In the genomic region with DNA sequence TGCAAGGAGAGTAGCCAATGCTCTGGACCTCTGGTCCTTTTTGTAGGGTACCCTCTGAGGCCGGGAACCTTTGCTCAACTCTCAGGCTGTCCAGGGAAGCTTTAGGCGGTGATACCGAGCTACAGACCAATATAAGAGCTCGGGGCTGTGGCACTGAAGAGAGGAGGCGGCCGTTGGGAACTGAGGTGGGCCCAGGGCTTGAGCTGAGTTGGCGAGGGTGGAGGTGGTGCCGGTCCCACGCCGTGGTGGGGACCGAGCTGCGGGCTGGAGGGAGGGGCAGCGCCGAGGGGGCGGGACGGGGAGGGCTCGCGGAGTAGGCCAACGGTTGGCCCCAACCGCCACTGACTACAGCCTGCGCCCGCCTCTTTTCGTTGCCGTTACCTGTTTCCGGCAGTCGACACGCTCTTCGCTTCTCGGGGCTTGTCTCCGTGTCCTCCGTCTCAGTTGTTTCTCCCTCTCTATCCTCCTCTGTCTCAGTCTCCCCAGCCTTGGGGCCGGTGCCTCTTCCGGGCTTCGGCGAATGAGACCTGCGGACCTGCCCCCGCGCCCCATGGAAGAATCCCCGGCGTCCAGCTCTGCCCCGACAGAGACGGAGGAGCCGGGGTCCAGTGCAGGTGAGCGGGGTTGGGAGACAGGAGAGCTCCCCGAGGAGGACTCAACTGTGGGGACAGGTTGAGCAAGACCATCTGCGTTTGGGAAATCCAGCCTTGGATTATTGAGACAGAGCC, we compare ENCODE assay signal across 8 cellular contexts. TPM values are rescaled to one million over a fixed set of nuclear protein-coding genes. Genes with fewer than 3 reads are reported as not detected.
A peak's percentile ranks its signal among the peaks of the same experiment; 100 is the strongest.
DNase-seq lines count a peak whose midpoint lies in the region; ATAC-seq and TF ChIP-seq lines count a peak whose summit lies in the region.

A gene with protein sequence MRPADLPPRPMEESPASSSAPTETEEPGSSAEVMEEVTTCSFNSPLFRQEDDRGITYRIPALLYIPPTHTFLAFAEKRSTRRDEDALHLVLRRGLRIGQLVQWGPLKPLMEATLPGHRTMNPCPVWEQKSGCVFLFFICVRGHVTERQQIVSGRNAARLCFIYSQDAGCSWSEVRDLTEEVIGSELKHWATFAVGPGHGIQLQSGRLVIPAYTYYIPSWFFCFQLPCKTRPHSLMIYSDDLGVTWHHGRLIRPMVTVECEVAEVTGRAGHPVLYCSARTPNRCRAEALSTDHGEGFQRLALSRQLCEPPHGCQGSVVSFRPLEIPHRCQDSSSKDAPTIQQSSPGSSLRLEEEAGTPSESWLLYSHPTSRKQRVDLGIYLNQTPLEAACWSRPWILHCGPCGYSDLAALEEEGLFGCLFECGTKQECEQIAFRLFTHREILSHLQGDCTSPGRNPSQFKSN (plus strand): TSS at position 393 of the 728 bp plus-strand sequence. CDS start 128 bp downstream, at position 521.

- no peak within 1 kb of the TSS for H3K27ac ChIP-seq in colonic mucosa

- peak; percentile 88 for DNase-seq in BE2C
- DNase-seq in NCI-H510A (lab: John Stamatoyannopoulos, UW) = peak; percentile 75
- DNase-seq in activated CD4-positive, alpha-beta T cell treated with anti-CD3 and anti-CD28 coated beads for 4 hours = peak; percentile 82 to 85
- peak; percentile 87 for DNase-seq in colonic mucosa
- DNase-seq in left lobe of liver (ENCODE audit: low spot score) = peak; percentile 87
- peak; percentile 80 for DNase-seq in stimulated activated CD4-positive, alpha-beta T cell treated with anti-CD3 and anti-CD28 coated beads, Interleukin-2, amount 100 ng/mL, for 4 hours (ENCODE audit: low read depth)

- H3K36me3 ChIP-seq in BE2C (no peaks in the 10 kb centered on the region), colonic mucosa (no peaks in the 10 kb centered on the region)

- H3K4me3 ChIP-seq in BE2C (ENCODE audit: low read depth, low read length) = peak within 1 kb of the TSS; percentile 82
- H3K4me3 ChIP-seq in colonic mucosa = peak within 1 kb of the TSS; percentile 81

- H3K27me3 ChIP-seq in BE2C = no peaks in the 10 kb centered on the region
- no peaks in the 10 kb centered on the region for H3K27me3 ChIP-seq in colonic mucosa

- peak; percentile 87 for ATAC-seq in HG03439 (IDR thresholded peaks at IDR 0.05; ENCODE audit: unreplicated experiment)
- ATAC-seq in left lobe of liver = peak; percentile 94

- intact Hi-C loops in colonic mucosa (cut with DNase I) = no loop called here

- H3K9me3 ChIP-seq in BE2C = no peaks in the 10 kb centered on the region
- no peaks in the 10 kb centered on the region for H3K9me3 ChIP-seq in colonic mucosa

- H3K4me1 ChIP-seq in BE2C = no peaks in the 10 kb centered on the region
- peaks cover 5% of the 10 kb centered on the region for H3K4me1 ChIP-seq in colonic mucosa

- peak within 1 kb of the TSS; percentile 79 to 81 for H3K9ac ChIP-seq in colonic mucosa (ENCODE audit: low read depth in 2 of 2, low read length in 2 of 2)

- TF ChIP-seq CTCF in BE2C (IDR thresholded peaks at IDR 0.05; ENCODE audit: low read depth, low read length) (no peak), colonic mucosa (IDR thresholded peaks at IDR 0.05) (no peak)

- peak; percentile 84 for TF ChIP-seq POLR2A in GM19193 (IDR thresholded peaks at IDR 0.05; ENCODE audit: extremely low read depth, insufficient read depth, insufficient read length)

RNA-seq across cellular contexts. Expression of the gene that starts here (rescaled TPM):
- 13.6 TPM for polyA plus RNA-seq in BE2C (2012; ENCODE audit: insufficient read depth, insufficient read length, low read depth)
- 1 to 10 TPM; 3.3 to 8.1 TPM for total RNA-seq in colonic mucosa
- total RNA-seq in left lobe of liver = 9.2 TPM
